In the genomic region with DNA sequence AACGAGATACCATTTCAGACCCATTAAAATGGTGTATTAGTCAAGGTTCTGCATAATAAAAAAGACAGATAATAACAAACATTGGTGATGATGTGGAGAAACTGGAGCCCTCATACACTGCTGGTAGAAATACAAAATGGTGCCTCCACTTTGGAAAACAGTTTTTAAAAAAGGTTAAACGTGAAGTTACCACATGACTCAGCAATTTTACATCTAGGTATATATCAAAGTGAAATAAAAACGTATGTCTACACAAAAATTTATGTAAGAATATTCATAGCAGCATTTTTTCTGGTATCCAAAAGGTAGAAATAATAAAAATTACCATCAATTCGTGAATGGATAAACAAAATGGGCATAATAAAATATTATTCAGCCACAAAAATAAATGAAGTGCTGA, we compare ENCODE assay signal across 6 cellular contexts.
"Had no signal": no experiment of that assay in that cellular context is flagged by ENCODE, and none has a peak within 500 bp of the region (broad histone marks: within the 10 kb centered on the region; RNA-seq: fewer than 3 reads in every experiment).

No MANE protein-coding gene starts in this region.

- H3K4me3 Mint-ChIP-seq: GM23338, H9 had no signal

- DNase-seq: H9, HCEC 1CT, KBM-7 had no signal

- H3K4me2 ChIP-seq: GM23338, KMS-11 had no signal

- H3K27ac ChIP-seq: KMS-11 had no signal

- FAIRE-seq: HTR-8/SVneo had no signal

- H3K27ac Mint-ChIP-seq: GM23338, H9 had no signal

- H3K4me3 ChIP-seq: GM23338 had no signal

- H2AFZ ChIP-seq: GM23338 had no signal

- H3K9me3 Mint-ChIP-seq: GM23338, H9 had no signal

- H3K4me1 Mint-ChIP-seq: GM23338, H9 had no signal

- H3K9ac ChIP-seq: KMS-11 had no signal

- ATAC-seq: GM23338 had no signal
